ENCODE assay signal across 8 cellular contexts in the genomic region with DNA sequence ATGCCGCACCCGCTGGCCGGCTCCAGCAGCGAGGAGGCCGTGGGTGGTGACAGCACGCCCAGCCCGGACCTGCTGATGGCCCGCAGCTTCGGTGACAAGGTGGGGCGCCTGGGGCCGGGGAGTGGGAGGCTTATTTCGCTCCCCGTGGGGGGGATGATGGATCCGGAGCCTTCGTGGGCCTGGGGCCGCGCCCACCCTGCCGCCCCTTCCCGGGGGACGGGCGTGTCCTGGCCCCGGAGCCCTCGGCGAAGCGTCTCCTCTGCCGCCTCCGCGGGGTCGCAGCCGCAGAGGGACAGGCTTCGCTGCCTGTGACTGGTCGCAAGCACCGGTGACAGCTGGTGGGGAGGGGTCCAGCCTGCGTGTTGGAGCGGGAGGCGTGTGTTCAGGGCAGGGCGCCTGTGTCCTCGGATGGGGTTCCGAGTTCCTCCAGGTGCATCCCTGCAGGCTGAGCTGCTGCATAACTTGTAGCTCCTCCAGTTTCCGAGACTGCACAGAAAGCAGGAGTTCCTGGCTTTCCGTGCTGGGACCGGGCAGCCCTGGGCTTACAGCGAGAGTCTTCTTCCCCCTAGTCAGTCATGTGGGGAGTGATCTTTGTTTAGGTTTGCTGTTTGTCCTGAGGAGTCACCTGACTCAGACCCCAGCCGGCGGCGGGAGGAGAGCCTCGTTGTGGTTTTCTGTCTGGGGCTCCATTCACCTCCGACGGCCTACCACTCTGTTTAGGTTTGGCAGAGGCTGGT. TPM values are rescaled to one million over a fixed set of nuclear protein-coding genes. Genes with fewer than 3 reads are reported as not detected.
DNase-seq lines count a peak whose midpoint lies in the region; ATAC-seq and TF ChIP-seq lines count a peak whose summit lies in the region.

No MANE protein-coding gene starts in this region.

- H3K4me1 Mint-ChIP-seq in WTC11: peaks cover 22% of the 10 kb centered on the region

- no peaks in the 10 kb centered on the region for H3K36me3 Mint-ChIP-seq in WTC11

- DNase-seq in SKM-1 treated with dmso at 0.1 percent for 144 hours (lab: John Stamatoyannopoulos, UW; ENCODE audit: unreplicated experiment): peak; percentile 2
- DNase-seq in SKM-1 (lab: John Stamatoyannopoulos, UW; ENCODE audit: unreplicated experiment): no peak
- peak; percentile 15 for DNase-seq in NCI-H2107 (lab: John Stamatoyannopoulos, UW)
- peak; percentile 65 for DNase-seq in WTC11 (ENCODE audit: low spot score)
- DNase-seq in kidney glomerular epithelial cell (lab: John Stamatoyannopoulos, UW): peak; percentile 43
- DNase-seq in stimulated activated CD4-positive, alpha-beta T cell treated with anti-CD3 and anti-CD28 coated beads, Interleukin-15, amount 100 ng/mL, for 24 hours: peak; percentile 59

- POLR2A ChIA-PET in WTC11 (lab: Charles Lee): interaction anchor here (1.3 to 2.0 kb wide), 2 partner anchors 13 to 33 kb away, joined by 4 to 6 read pairs; a partner anchor contains a TSS

- no peak for TF ChIP-seq CTCF in WTC11 (IDR thresholded peaks at IDR 0.05)

- ATAC-seq in HG02885 (IDR thresholded peaks at IDR 0.05; ENCODE audit: poor library complexity, unreplicated experiment) (peak; percentile 23), WTC11 (peak; percentile 65)

- peak overlapping the region; percentile 82 for H3K4me3 Mint-ChIP-seq in WTC11

- peak overlapping the region; percentile 90 for H3K27ac ChIP-seq in cingulate gyrus (ENCODE audit: low read depth, low read length)

- no peaks in the 10 kb centered on the region for H3K9me3 Mint-ChIP-seq in WTC11

- CTCF ChIA-PET in WTC11 (lab: Charles Lee): interaction anchor here (0.8 to 2.3 kb wide), 6 partner anchors 33 to 152 kb away, joined by 3 to 12 read pairs (median 5); a partner anchor contains a TSS

- peaks cover 10% of the 10 kb centered on the region for H3K27me3 Mint-ChIP-seq in WTC11 (ENCODE audit: low read depth)

- H3K27ac Mint-ChIP-seq in WTC11: no peak overlapping the region

TF ChIP-seq in WTC11, 78 proteins besides CTCF, POLR2A, EP300 and RAD21 (continues in another document):
- TF ChIP-seq, protein P1, sequence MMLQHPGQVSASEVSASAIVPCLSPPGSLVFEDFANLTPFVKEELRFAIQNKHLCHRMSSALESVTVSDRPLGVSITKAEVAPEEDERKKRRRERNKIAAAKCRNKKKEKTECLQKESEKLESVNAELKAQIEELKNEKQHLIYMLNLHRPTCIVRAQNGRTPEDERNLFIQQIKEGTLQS (CRISPR knock-in tag; conservative IDR thresholded peaks at IDR 0.05): no peak
- no peak for TF ChIP-seq ATF1 (CRISPR knock-in tag; IDR thresholded peaks at IDR 0.05)
- TF ChIP-seq ZNF317 (CRISPR knock-in tag; IDR thresholded peaks at IDR 0.05; ENCODE audit: borderline replicate concordance, low read depth): no peak
- peak; percentile 57; the same call in 1 of the 2 replicates for TF ChIP-seq ZNF232 (CRISPR knock-in tag; IDR thresholded peaks at IDR 0.05)
- TF ChIP-seq, protein P2, sequence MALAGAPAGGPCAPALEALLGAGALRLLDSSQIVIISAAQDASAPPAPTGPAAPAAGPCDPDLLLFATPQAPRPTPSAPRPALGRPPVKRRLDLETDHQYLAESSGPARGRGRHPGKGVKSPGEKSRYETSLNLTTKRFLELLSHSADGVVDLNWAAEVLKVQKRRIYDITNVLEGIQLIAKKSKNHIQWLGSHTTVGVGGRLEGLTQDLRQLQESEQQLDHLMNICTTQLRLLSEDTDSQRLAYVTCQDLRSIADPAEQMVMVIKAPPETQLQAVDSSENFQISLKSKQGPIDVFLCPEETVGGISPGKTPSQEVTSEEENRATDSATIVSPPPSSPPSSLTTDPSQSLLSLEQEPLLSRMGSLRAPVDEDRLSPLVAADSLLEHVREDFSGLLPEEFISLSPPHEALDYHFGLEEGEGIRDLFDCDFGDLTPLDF (CRISPR knock-in tag; IDR thresholded peaks at IDR 0.05): no peak
- no peak for TF ChIP-seq ELF4 (CRISPR knock-in tag; IDR thresholded peaks at IDR 0.05; ENCODE audit: low read depth)
- TF ChIP-seq, protein P3, sequence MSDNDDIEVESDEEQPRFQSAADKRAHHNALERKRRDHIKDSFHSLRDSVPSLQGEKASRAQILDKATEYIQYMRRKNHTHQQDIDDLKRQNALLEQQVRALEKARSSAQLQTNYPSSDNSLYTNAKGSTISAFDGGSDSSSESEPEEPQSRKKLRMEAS (CRISPR knock-in tag; IDR thresholded peaks at IDR 0.05): peak; percentile 73
- no peak for TF ChIP-seq TP53 (CRISPR knock-in tag; IDR thresholded peaks at IDR 0.05)
- TF ChIP-seq JUN (CRISPR knock-in tag; IDR thresholded peaks at IDR 0.05): no peak
- no peak for TF ChIP-seq CREM (CRISPR knock-in tag; IDR thresholded peaks at IDR 0.05)
- no peak for TF ChIP-seq SP1 (CRISPR knock-in tag; conservative IDR thresholded peaks at IDR 0.05)
- TF ChIP-seq, protein P4, sequence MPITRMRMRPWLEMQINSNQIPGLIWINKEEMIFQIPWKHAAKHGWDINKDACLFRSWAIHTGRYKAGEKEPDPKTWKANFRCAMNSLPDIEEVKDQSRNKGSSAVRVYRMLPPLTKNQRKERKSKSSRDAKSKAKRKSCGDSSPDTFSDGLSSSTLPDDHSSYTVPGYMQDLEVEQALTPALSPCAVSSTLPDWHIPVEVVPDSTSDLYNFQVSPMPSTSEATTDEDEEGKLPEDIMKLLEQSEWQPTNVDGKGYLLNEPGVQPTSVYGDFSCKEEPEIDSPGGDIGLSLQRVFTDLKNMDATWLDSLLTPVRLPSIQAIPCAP (CRISPR knock-in tag; IDR thresholded peaks at IDR 0.05): no peak
- TF ChIP-seq, protein P5, sequence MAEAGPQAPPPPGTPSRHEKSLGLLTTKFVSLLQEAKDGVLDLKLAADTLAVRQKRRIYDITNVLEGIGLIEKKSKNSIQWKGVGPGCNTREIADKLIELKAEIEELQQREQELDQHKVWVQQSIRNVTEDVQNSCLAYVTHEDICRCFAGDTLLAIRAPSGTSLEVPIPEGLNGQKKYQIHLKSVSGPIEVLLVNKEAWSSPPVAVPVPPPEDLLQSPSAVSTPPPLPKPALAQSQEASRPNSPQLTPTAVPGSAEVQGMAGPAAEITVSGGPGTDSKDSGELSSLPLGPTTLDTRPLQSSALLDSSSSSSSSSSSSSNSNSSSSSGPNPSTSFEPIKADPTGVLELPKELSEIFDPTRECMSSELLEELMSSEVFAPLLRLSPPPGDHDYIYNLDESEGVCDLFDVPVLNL (CRISPR knock-in tag; IDR thresholded peaks at IDR 0.05; ENCODE audit: borderline replicate concordance, low read depth): no peak
- no peak for TF ChIP-seq NFYB (CRISPR knock-in tag; conservative IDR thresholded peaks at IDR 0.05; ENCODE audit: low read depth)
- no peak for TF ChIP-seq NFATC4 (CRISPR knock-in tag; IDR thresholded peaks at IDR 0.05)
- TF ChIP-seq, protein P6, sequence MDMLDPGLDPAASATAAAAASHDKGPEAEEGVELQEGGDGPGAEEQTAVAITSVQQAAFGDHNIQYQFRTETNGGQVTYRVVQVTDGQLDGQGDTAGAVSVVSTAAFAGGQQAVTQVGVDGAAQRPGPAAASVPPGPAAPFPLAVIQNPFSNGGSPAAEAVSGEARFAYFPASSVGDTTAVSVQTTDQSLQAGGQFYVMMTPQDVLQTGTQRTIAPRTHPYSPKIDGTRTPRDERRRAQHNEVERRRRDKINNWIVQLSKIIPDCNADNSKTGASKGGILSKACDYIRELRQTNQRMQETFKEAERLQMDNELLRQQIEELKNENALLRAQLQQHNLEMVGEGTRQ (CRISPR knock-in tag; IDR thresholded peaks at IDR 0.05): peak; percentile 87
- TF ChIP-seq GTF2I (CRISPR knock-in tag; conservative IDR thresholded peaks at IDR 0.05): no peak
- no peak for TF ChIP-seq JAZF1 (CRISPR knock-in tag; IDR thresholded peaks at IDR 0.05)
- TF ChIP-seq, protein P7, sequence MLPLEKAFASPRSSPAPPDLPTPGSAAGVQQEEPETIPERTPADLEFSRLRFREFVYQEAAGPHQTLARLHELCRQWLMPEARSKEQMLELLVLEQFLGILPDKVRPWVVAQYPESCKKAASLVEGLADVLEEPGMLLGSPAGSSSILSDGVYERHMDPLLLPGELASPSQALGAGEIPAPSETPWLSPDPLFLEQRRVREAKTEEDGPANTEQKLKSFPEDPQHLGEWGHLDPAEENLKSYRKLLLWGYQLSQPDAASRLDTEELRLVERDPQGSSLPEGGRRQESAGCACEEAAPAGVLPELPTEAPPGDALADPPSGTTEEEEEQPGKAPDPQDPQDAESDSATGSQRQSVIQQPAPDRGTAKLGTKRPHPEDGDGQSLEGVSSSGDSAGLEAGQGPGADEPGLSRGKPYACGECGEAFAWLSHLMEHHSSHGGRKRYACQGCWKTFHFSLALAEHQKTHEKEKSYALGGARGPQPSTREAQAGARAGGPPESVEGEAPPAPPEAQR (CRISPR knock-in tag; IDR thresholded peaks at IDR 0.05): no peak
- TF ChIP-seq, protein P8, sequence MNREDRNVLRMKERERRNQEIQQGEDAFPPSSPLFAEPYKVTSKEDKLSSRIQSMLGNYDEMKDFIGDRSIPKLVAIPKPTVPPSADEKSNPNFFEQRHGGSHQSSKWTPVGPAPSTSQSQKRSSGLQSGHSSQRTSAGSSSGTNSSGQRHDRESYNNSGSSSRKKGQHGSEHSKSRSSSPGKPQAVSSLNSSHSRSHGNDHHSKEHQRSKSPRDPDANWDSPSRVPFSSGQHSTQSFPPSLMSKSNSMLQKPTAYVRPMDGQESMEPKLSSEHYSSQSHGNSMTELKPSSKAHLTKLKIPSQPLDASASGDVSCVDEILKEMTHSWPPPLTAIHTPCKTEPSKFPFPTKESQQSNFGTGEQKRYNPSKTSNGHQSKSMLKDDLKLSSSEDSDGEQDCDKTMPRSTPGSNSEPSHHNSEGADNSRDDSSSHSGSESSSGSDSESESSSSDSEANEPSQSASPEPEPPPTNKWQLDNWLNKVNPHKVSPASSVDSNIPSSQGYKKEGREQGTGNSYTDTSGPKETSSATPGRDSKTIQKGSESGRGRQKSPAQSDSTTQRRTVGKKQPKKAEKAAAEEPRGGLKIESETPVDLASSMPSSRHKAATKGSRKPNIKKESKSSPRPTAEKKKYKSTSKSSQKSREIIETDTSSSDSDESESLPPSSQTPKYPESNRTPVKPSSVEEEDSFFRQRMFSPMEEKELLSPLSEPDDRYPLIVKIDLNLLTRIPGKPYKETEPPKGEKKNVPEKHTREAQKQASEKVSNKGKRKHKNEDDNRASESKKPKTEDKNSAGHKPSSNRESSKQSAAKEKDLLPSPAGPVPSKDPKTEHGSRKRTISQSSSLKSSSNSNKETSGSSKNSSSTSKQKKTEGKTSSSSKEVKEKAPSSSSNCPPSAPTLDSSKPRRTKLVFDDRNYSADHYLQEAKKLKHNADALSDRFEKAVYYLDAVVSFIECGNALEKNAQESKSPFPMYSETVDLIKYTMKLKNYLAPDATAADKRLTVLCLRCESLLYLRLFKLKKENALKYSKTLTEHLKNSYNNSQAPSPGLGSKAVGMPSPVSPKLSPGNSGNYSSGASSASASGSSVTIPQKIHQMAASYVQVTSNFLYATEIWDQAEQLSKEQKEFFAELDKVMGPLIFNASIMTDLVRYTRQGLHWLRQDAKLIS (CRISPR knock-in tag; IDR thresholded peaks at IDR 0.05; ENCODE audit: borderline replicate concordance): no peak
- TF ChIP-seq NR2C2 (CRISPR knock-in tag; IDR thresholded peaks at IDR 0.05): no peak

RNA-seq across cellular contexts. Expression of a gene that starts 0.7 kb away (rescaled TPM):
- 11.8 to 13.4 TPM (median 12.1 TPM) in 3 replicates for total RNA-seq in WTC11 (2021)

RNA-seq across cellular contexts. Expression of a gene that starts 33.3 kb away (rescaled TPM):
- 16.0 to 19.1 TPM (median 16.7 TPM) in 3 replicates for total RNA-seq in WTC11 (2021)
